1 cellular context compared by ENCODE assay signal in the genomic region with DNA sequence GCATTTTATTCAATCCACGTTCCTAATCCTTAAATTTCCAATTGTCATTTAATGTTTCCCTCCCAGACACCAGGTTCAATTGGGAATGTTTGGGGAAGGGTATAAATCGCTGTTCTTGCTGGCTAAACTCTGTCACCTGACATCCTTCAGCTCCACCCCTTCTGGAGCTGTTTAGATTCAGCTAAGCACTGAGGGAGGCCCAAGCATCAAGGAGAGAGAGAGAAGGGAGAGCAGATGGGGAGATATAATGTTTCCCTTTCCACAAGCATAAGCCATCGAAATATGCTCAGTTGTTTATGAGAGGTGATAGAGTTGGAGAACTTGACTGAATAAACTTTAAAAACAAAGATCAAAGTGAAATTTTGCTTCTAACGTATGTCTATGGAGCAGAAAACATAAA.
TF ChIP-seq lines count a peak whose summit lies in the region.

No MANE protein-coding gene starts in this region.

TF ChIP-seq in H1, 55 proteins besides CTCF, POLR2A, EP300 and RAD21:
- TF ChIP-seq TBP (IDR thresholded peaks at IDR 0.05; ENCODE audit: low read depth, low read length), result no peak
- TF ChIP-seq, protein P1, sequence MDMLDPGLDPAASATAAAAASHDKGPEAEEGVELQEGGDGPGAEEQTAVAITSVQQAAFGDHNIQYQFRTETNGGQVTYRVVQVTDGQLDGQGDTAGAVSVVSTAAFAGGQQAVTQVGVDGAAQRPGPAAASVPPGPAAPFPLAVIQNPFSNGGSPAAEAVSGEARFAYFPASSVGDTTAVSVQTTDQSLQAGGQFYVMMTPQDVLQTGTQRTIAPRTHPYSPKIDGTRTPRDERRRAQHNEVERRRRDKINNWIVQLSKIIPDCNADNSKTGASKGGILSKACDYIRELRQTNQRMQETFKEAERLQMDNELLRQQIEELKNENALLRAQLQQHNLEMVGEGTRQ (IDR thresholded peaks at IDR 0.05; ENCODE audit: low read length), result no peak; the same call in 1 of the 2 replicates
- TF ChIP-seq, protein P2, sequence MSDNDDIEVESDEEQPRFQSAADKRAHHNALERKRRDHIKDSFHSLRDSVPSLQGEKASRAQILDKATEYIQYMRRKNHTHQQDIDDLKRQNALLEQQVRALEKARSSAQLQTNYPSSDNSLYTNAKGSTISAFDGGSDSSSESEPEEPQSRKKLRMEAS (IDR thresholded peaks at IDR 0.05), result no peak
- no peak for TF ChIP-seq BACH1 (IDR thresholded peaks at IDR 0.05; ENCODE audit: low read length)
